16 cellular contexts compared by ENCODE assay signal in genomic region chr2:30677231-30677630, GRCh38.
A peak's percentile ranks its signal among the peaks of the same experiment; 100 is the strongest.
DNase-seq lines count a peak whose midpoint lies in the region; FAIRE-seq and TF ChIP-seq lines count a peak whose summit lies in the region.
"Had no signal": no experiment of that assay in that cellular context is flagged by ENCODE, and none has a peak within 500 bp of the region (broad histone marks: within the 10 kb centered on the region; RNA-seq: fewer than 3 reads in every experiment).

No MANE protein-coding gene starts in this region.

- H3K4me3 Mint-ChIP-seq in endothelial cell (ENCODE audit: unreplicated experiment) (no peak overlapping the region), glutamatergic neuron (ENCODE audit: unreplicated experiment) (no peak overlapping the region)
- H3K4me3 Mint-ChIP-seq: B cell; CD8-positive, alpha-beta T cell had no signal

- H3K9me3 Mint-ChIP-seq in endothelial cell (ENCODE audit: unreplicated experiment) (no peaks in the 10 kb centered on the region), glutamatergic neuron (ENCODE audit: unreplicated experiment) (peaks cover 4% of the 10 kb centered on the region)
- H3K9me3 Mint-ChIP-seq: CD8-positive, alpha-beta T cell had no signal

- no peaks in the 10 kb centered on the region for H3K4me1 Mint-ChIP-seq in endothelial cell (ENCODE audit: unreplicated experiment)
- no peaks in the 10 kb centered on the region for H3K4me1 Mint-ChIP-seq in glutamatergic neuron (ENCODE audit: low read depth, unreplicated experiment)

- H3K27ac Mint-ChIP-seq in endothelial cell (ENCODE audit: unreplicated experiment) = no peak overlapping the region
- H3K27ac Mint-ChIP-seq in glutamatergic neuron (ENCODE audit: unreplicated experiment) = no peak overlapping the region
- H3K27ac Mint-ChIP-seq: B cell; CD8-positive, alpha-beta T cell had no signal

- no peak for TF ChIP-seq CTCF in endothelial cell (IDR thresholded peaks at IDR 0.05; ENCODE audit: unreplicated experiment)
- TF ChIP-seq CTCF in glutamatergic neuron (IDR thresholded peaks at IDR 0.05; ENCODE audit: partially characterized antibody, unreplicated experiment) = no peak

- DNase-seq in AG08395 (ENCODE audit: low spot score) (peak; percentile 13), EH (ENCODE audit: low read depth) (peak; percentile 23), fibroblast of peridontal ligament (ENCODE audit: extremely low read depth) (peak; percentile 59), endothelial cell (ENCODE audit: low spot score) (no peak), OCI-M2 (lab: John Stamatoyannopoulos, UW; ENCODE audit: unreplicated experiment) (no peak), glutamatergic neuron (no peak)
- DNase-seq: Calu3, DMS79 treated with DMSO at 0.1 percent for 48 hours, GM23248, HCEC 1CT had no signal

- FAIRE-seq in endometrium (lab: Jason Lieb, UNC) = peak; percentile 23
- FAIRE-seq: G401.6, GM12892, GM18507 had no signal

- H3K36me3 Mint-ChIP-seq in endothelial cell (ENCODE audit: low read depth, unreplicated experiment) = no peaks in the 10 kb centered on the region
- H3K36me3 Mint-ChIP-seq in glutamatergic neuron (ENCODE audit: unreplicated experiment) = peaks cover 3% of the 10 kb centered on the region
- H3K36me3 Mint-ChIP-seq: CD8-positive, alpha-beta T cell had no signal

- H3K27me3 Mint-ChIP-seq in endothelial cell (ENCODE audit: unreplicated experiment) (no peaks in the 10 kb centered on the region), glutamatergic neuron (ENCODE audit: unreplicated experiment) (peaks cover 3% of the 10 kb centered on the region)

Comparison
In these comparisons a context has a peak if more than half of its experiments do, and no peak if none do; other contexts are left out.
1. DNase-seq: peak in AG08395 (single experiment), EH (single experiment) and fibroblast of peridontal ligament (single experiment); none in endothelial cell (single experiment), OCI-M2 (single experiment) and glutamatergic neuron (single experiment).